Comparison of ENCODE assay signal across 18 cellular contexts in genomic region chr4:92968556-92968955, GRCh38.
DNase-seq lines count a peak whose midpoint lies in the region; ATAC-seq and TF ChIP-seq lines count a peak whose summit lies in the region.
"Had no signal": no experiment of that assay in that cellular context is flagged by ENCODE, and none has a peak within 500 bp of the region (broad histone marks: within the 10 kb centered on the region; RNA-seq: fewer than 3 reads in every experiment).

No MANE protein-coding gene starts in this region.

- H3K4me3 ChIP-seq in HFF-Myc (replicated peaks; ENCODE audit: low read depth, low read length), result no peak overlapping the region
- H3K4me3 ChIP-seq in SJCRH30, result no peak overlapping the region
- H3K4me3 ChIP-seq in sigmoid colon, result no peak overlapping the region
- H3K4me3 ChIP-seq: HAP-1 had no signal

- H3K36me3 ChIP-seq in SJCRH30 (no peaks in the 10 kb centered on the region), sigmoid colon (no peaks in the 10 kb centered on the region)
- H3K36me3 ChIP-seq: HAP-1 had no signal

- H3K4me1 ChIP-seq in SJCRH30 (peaks cover 29% of the 10 kb centered on the region), sigmoid colon (no peaks in the 10 kb centered on the region)
- H3K4me1 ChIP-seq: HAP-1 had no signal

- intact Hi-C loops in sigmoid colon (cut with DNase I), result no loop called here

- TF ChIP-seq CTCF in HFF-Myc (IDR thresholded peaks at IDR 0.05; ENCODE audit: low read depth, low read length, missing control alignments) (no peak), sigmoid colon (IDR thresholded peaks at IDR 0.05) (no peak)

- H3K27ac ChIP-seq in SJCRH30, result peak overlapping the region; percentile 56; the same call in 1 of the 2 replicates
- H3K27ac ChIP-seq in sigmoid colon, result no peak overlapping the region

- no peak for TF ChIP-seq EP300 in sigmoid colon (IDR thresholded peaks at IDR 0.05)

- DNase-seq in HFF-Myc (ENCODE audit: extremely low read depth, low read depth), result peak; percentile 2
- DNase-seq in SJCRH30, result peak in 1 of 2 experiments; percentile 32
- DNase-seq in fibroblast of gingiva (ENCODE audit: low read depth), result peak; percentile 74
- peak; percentile 76 for DNase-seq in renal cortical epithelial cell (ENCODE audit: low read depth)
- DNase-seq in SW 1271 (lab: John Stamatoyannopoulos, UW), result no peak
- no peak for DNase-seq in sigmoid colon
- DNase-seq: C1 segment of cervical spinal cord, DMS79 treated with DMSO at 0.1 percent for 48 hours, KBM-7, NCI-H1417 treated with DMSO at 0.1 percent for 48 hours, NCI-H187 treated with DMSO at 0.1 percent for 48 hours, NCI-H226, NCI-H524, NCI-H82, PC-3 had no signal

- no peak for TF ChIP-seq POLR2A in sigmoid colon (IDR thresholded peaks at IDR 0.05)

- 59 to 72% methylated on average over 1 of the region's 1 CpG for WGBS in sigmoid colon, 2 donors

- H3K27me3 ChIP-seq in SJCRH30 (no peaks in the 10 kb centered on the region), sigmoid colon (no peaks in the 10 kb centered on the region)

- no peak for ATAC-seq in GM18909 (IDR thresholded peaks at IDR 0.05; ENCODE audit: poor library complexity, unreplicated experiment)
- ATAC-seq in HG02623 (IDR thresholded peaks at IDR 0.05; ENCODE audit: unreplicated experiment), result no peak
- ATAC-seq: PC-3 had no signal

- H3K9me3 ChIP-seq in SJCRH30 (replicated peaks), result peaks cover 4% of the 10 kb centered on the region
- no peaks in the 10 kb centered on the region for H3K9me3 ChIP-seq in sigmoid colon
- H3K9me3 ChIP-seq: HAP-1 had no signal

Comparison
In these comparisons a context has a peak if more than half of its experiments do, and no peak if none do; other contexts are left out.
1. DNase-seq: peak in HFF-Myc (single experiment), fibroblast of gingiva (single experiment) and renal cortical epithelial cell (single experiment); none in SW 1271 (0 of 2) and sigmoid colon (single experiment).